25 cellular contexts compared by ENCODE assay signal in genomic region chr4:99617374-99617773, GRCh38. TPM values are rescaled to one million over a fixed set of nuclear protein-coding genes. Genes with fewer than 3 reads are reported as not detected.
"Had no signal": no experiment of that assay in that cellular context is flagged by ENCODE, and none has a peak within 500 bp of the region (broad histone marks: within the 10 kb centered on the region; RNA-seq: fewer than 3 reads in every experiment).

No MANE protein-coding gene starts in this region.

- H3K4me1 ChIP-seq: foreskin keratinocyte, left lung, upper lobe of right lung had no signal

- H3K9me3 ChIP-seq: left lung, thoracic aorta, upper lobe of right lung had no signal

- H3K4me3 ChIP-seq: left lung, thoracic aorta, upper lobe of right lung had no signal

- H3K27me3 ChIP-seq: foreskin keratinocyte, left lung, upper lobe of right lung had no signal

- DNase-seq: activated CD4-positive, alpha-beta T cell treated with anti-CD3 and anti-CD28 coated beads, Interleukin-2, amount 10 ng/mL, durations not matched to agents 24 days and 14 days; activated CD4-positive, CD25-positive, alpha-beta regulatory T cell; activated CD8-positive, alpha-beta memory T cell treated with anti-CD3 and anti-CD28 coated beads, Interleukin-2, amount 50 U/mL, for 4 hours; activated naive CD4-positive, alpha-beta T cell treated with anti-CD3 and anti-CD28 coated beads, Interleukin-2, amount 10 ng/mL, durations not matched to agents 7 days and 5 days; activated naive CD8-positive, alpha-beta T cell treated with anti-CD3 and anti-CD28 coated beads, Interleukin-2, amount 50 U/mL, for 24 hours; activated T-cell treated with anti-CD3 and anti-CD28 coated beads, Interleukin-2, amount 50 U/mL, for 4 hours; aorta; effector CD4-positive, alpha-beta T cell; foreskin keratinocyte; glutamatergic neuron; left lung; naive B cell; stimulated activated CD4-positive, alpha-beta T cell treated with anti-CD3 and anti-CD28 coated beads, Interleukin-4, amount 100 ng/mL, for 4 hours; T-helper 1 cell; T-helper 9 cell; upper lobe of right lung had no signal

- H3K27ac ChIP-seq: foreskin keratinocyte, left lung, thoracic aorta, upper lobe of right lung had no signal

- H3K36me3 ChIP-seq: left lung, thoracic aorta, upper lobe of right lung had no signal

RNA-seq across cellular contexts. Expression of gene C4orf54, which starts 40.3 kb away (rescaled TPM):
- total RNA-seq: activated CD4-positive, alpha-beta T cell treated with anti-CD3 and anti-CD28 coated beads, Interleukin-2, amount 10 ng/mL, durations not matched to agents 24 days and 14 days; activated T-cell treated with anti-CD3 and anti-CD28 coated beads, Interleukin-2, amount 50 U/mL, for 4 hours; cerebellum; esophagus mucosa; foreskin keratinocyte; kidney epithelial cell; lung microvascular endothelial cell; mononuclear cell; osteocyte; pulmonary artery endothelial cell; sciatic nerve; upper lobe of right lung had no signal
- polyA plus RNA-seq: foreskin keratinocyte had no signal

RNA-seq across cellular contexts. Expression of gene MTTP, which starts 42.8 kb away (rescaled TPM):
- total RNA-seq: activated CD4-positive, alpha-beta T cell treated with anti-CD3 and anti-CD28 coated beads, Interleukin-2, amount 10 ng/mL, durations not matched to agents 24 days and 14 days; activated T-cell treated with anti-CD3 and anti-CD28 coated beads, Interleukin-2, amount 50 U/mL, for 4 hours; esophagus mucosa; lung microvascular endothelial cell; osteocyte; thoracic aorta had no signal
